Comparison of ENCODE assay signal across 8 cellular contexts in the genomic region with DNA sequence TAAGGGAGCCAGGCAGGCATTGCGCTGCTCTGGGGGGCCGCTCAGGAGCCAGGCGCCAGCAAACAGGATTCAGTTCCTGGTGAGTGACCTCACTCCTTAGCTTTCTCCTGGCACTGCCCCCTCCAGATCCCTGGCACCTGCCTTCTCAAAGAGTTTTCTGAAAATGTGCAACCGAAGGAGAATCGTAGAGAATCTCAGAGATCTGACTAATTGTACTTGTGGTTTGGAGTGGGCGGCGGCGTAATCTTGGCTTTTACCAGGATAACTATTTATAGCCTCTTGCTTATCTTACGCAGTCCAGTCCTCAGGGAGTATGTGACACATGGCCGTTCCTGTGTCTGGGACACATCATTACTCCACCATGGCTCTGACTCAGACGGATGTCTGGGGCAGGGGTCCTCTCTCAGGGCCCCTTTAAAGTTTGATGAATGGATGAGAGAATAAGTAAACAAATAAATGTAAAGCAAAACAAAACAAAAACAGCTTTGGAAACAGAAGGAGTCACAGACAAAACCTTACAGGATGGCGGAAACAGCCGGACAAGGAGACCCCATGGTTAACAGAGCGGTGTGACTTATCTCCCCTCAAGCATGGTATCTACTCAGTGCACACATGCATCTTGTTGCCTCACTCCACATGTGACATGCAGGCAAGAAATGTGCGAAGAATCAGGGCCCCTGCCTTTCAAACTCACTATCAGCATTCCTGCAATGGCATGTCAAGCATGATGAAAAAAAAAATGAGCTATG.
DNase-seq lines count a peak whose midpoint lies in the region; ATAC-seq and TF ChIP-seq lines count a peak whose summit lies in the region.

No MANE protein-coding gene starts in this region.

- TF ChIP-seq POLR2A in thyroid gland (IDR thresholded peaks at IDR 0.05) = no peak

- ATAC-seq in HG03095 (IDR thresholded peaks at IDR 0.05; ENCODE audit: unreplicated experiment) (peak; percentile 35), GM18907 (IDR thresholded peaks at IDR 0.05; ENCODE audit: unreplicated experiment) (no peak), HG03520 (IDR thresholded peaks at IDR 0.05; ENCODE audit: unreplicated experiment) (no peak)

- intact Hi-C loops in thyroid gland (cut with DNase I) = no loop called here

- H3K4me3 ChIP-seq in WI38 (ENCODE audit: low read depth, low read length) = peak overlapping the region; percentile 30
- no peak overlapping the region for H3K4me3 ChIP-seq in hepatocyte
- no peak overlapping the region for H3K4me3 ChIP-seq in thyroid gland (replicated peaks in 1 of 3)

- TF ChIP-seq CTCF in AG09319 (IDR thresholded peaks at IDR 0.05; ENCODE audit: low read depth, low read length) (no peak), WI38 (IDR thresholded peaks at IDR 0.05; ENCODE audit: low read depth, low read length) (no peak), hepatocyte (IDR thresholded peaks at IDR 0.05; ENCODE audit: poor library complexity) (no peak), thyroid gland (IDR thresholded peaks at IDR 0.05) (no peak)

- WGBS in hepatocyte (ENCODE audit: low lambda C conversion rate, missing lambda C conversion rate) = 32% methylated on average over 15 of the region's 15 CpGs
- 66 to 68% methylated on average over 15 of the region's 15 CpGs for WGBS in thyroid gland, 2 donors

- peak; percentile 65 for DNase-seq in AG09319 (ENCODE audit: extremely low read depth, low read depth)
- DNase-seq in hepatocyte (ENCODE audit: low spot score) = peak; percentile 78
- peak in 1 of 2 donors; percentile 39 for DNase-seq in thyroid gland
- DNase-seq in NCI-H128 (lab: John Stamatoyannopoulos, UW; ENCODE audit: unreplicated experiment) = no peak

- peak overlapping the region; percentile 29 for H3K4me2 ChIP-seq in hepatocyte

- H3K9me2 ChIP-seq in hepatocyte (replicated peaks; ENCODE audit: insufficient read depth) = no peaks in the 10 kb centered on the region

- H3K79me2 ChIP-seq in hepatocyte = peaks cover 94% of the 10 kb centered on the region

- no peaks in the 10 kb centered on the region for H4K20me1 ChIP-seq in hepatocyte (ENCODE audit: insufficient read depth, poor library complexity, severe bottlenecking)

- H3K27me3 ChIP-seq in hepatocyte = no peaks in the 10 kb centered on the region
- H3K27me3 ChIP-seq in thyroid gland = no peaks in the 10 kb centered on the region

- H3K9me3 ChIP-seq in hepatocyte (ENCODE audit: low read depth) = no peaks in the 10 kb centered on the region
- H3K9me3 ChIP-seq in thyroid gland = no peaks in the 10 kb centered on the region

- H3K36me3 ChIP-seq in hepatocyte (replicated peaks; ENCODE audit: insufficient read depth, low read depth) (no peaks in the 10 kb centered on the region), thyroid gland (no peaks in the 10 kb centered on the region)

- peak overlapping the region; percentile 93 for H3K27ac ChIP-seq in hepatocyte
- H3K27ac ChIP-seq in thyroid gland = peak overlapping the region in 2 of 3 donors; percentile 36 to 72

- H3K4me1 ChIP-seq in hepatocyte (ENCODE audit: insufficient read depth) (peaks cover 84% of the 10 kb centered on the region), thyroid gland (peaks cover 22 to 67% of the 10 kb centered on the region in 2 donors)

- H2AFZ ChIP-seq in hepatocyte = no peak overlapping the region
